In genomic region chr16:14974656-14975417, GRCh38 we compare ENCODE assay signal across 8 cellular contexts. TPM values are rescaled to one million over a fixed set of nuclear protein-coding genes. Genes with fewer than 3 reads are reported as not detected.
DNase-seq lines count a peak whose midpoint lies in the region; ATAC-seq and TF ChIP-seq lines count a peak whose summit lies in the region.
"Not testable (repeated sequence)": the region's sequence is repeated elsewhere in the genome, so short reads cannot be mapped to it uniquely, and the experiment has no call there.

PDXDC1 (plus strand) TSS chr16:14975026; CDS start chr16:14975200, 174 bp downstream.

- intact Hi-C loops in naive thymus-derived CD4-positive, alpha-beta T cell (cut with micrococcal nuclease): loop anchor here (1.0 kb wide), 2 partner anchors 39 to 81 kb away; partner anchors contain the start of gene NTAN1 (in 2 of the 2)

- H2AFZ ChIP-seq in fibroblast of lung (ENCODE audit: low read length): peak within 1 kb of the TSS; percentile 88

- H3K27me3 Mint-ChIP-seq in naive thymus-derived CD4-positive, alpha-beta T cell; stimulated activated memory B cell treated with anti-CD40 and anti-IgM and Interleukin-4, amounts not matched to agents 10 μg/mL and 1 μg/mL and 100 μg/mL, for 72 hours: not testable (repeated sequence)

- not testable (repeated sequence) for H3K27me3 ChIP-seq in fibroblast of lung (ENCODE audit: control insufficient read depth, insufficient read depth, low read length); naive thymus-derived CD4-positive, alpha-beta T cell (ENCODE audit: control insufficient read depth in 2 of 2, insufficient read depth in 2 of 2, low read length in 2 of 2)

- H3K36me3 Mint-ChIP-seq in naive thymus-derived CD4-positive, alpha-beta T cell; stimulated activated memory B cell treated with anti-CD40 and anti-IgM and Interleukin-4, amounts not matched to agents 10 μg/mL and 1 μg/mL and 100 μg/mL, for 72 hours: not testable (repeated sequence)

- peak; percentile 98 for ATAC-seq in naive thymus-derived CD4-positive, alpha-beta T cell
- ATAC-seq in stimulated activated memory B cell treated with anti-CD40 and anti-IgM and Interleukin-4, amounts not matched to agents 10 μg/mL and 1 μg/mL and 100 μg/mL, for 72 hours: peak; percentile 98

- DNase-seq in Daoy (ENCODE audit: low read depth): peak; percentile 98
- peak; percentile 84 for DNase-seq in GOT3 (lab: John Stamatoyannopoulos, UW)
- DNase-seq in LNCaP clone FGC (ENCODE audit: low read depth): peak; percentile 82
- DNase-seq in RPMI8226: peak; percentile 99
- DNase-seq in activated T-helper 1 cell treated with anti-CD3 and anti-CD28 coated beads, Interleukin-2, amount 50 U/mL, for 16 hours (ENCODE audit: low read depth in 1 of 2, low spot score in 1 of 2): peak; percentile 98 to 99
- DNase-seq in fibroblast of lung (ENCODE audit: low read depth in 2 of 2): peak; percentile 71 to 86
- DNase-seq in naive thymus-derived CD4-positive, alpha-beta T cell: peak; percentile 93 to 100 (median 99)

- TF ChIP-seq CTCF in LNCaP clone FGC (IDR thresholded peaks at IDR 0.05; ENCODE audit: control insufficient read depth, extremely low read depth, insufficient read depth); fibroblast of lung (conservative IDR thresholded peaks at IDR 0.05 in 1 of 2, IDR thresholded peaks at IDR 0.05 in 1 of 2; ENCODE audit: low read depth in 1 of 2, low read length in 2 of 2): not testable (repeated sequence)

- H3K4me3 Mint-ChIP-seq in naive thymus-derived CD4-positive, alpha-beta T cell: peak within 1 kb of the TSS; percentile 82 to 95 (median 92)
- H3K4me3 Mint-ChIP-seq in stimulated activated memory B cell treated with anti-CD40 and anti-IgM and Interleukin-4, amounts not matched to agents 10 μg/mL and 1 μg/mL and 100 μg/mL, for 72 hours: peak within 1 kb of the TSS; percentile 90

- peak within 1 kb of the TSS; percentile 89 for H3K27ac ChIP-seq in fibroblast of lung (ENCODE audit: insufficient read depth, low read length)
- H3K27ac ChIP-seq in naive thymus-derived CD4-positive, alpha-beta T cell (ENCODE audit: low read depth, low read length): peak within 1 kb of the TSS; percentile 89

- peak within 1 kb of the TSS; percentile 73 to 98 (median 92) for H3K27ac Mint-ChIP-seq in naive thymus-derived CD4-positive, alpha-beta T cell
- peak within 1 kb of the TSS; percentile 86 for H3K27ac Mint-ChIP-seq in stimulated activated memory B cell treated with anti-CD40 and anti-IgM and Interleukin-4, amounts not matched to agents 10 μg/mL and 1 μg/mL and 100 μg/mL, for 72 hours

- not testable (repeated sequence) for H3K4me1 ChIP-seq in fibroblast of lung (ENCODE audit: control insufficient read depth, extremely low read depth, insufficient read depth, low read length); naive thymus-derived CD4-positive, alpha-beta T cell (ENCODE audit: control insufficient read depth in 2 of 2, insufficient read depth in 2 of 2, low read length in 2 of 2)

- not testable (repeated sequence) for H3K9me3 Mint-ChIP-seq in naive thymus-derived CD4-positive, alpha-beta T cell; stimulated activated memory B cell treated with anti-CD40 and anti-IgM and Interleukin-4, amounts not matched to agents 10 μg/mL and 1 μg/mL and 100 μg/mL, for 72 hours

- CTCF ChIA-PET in naive thymus-derived CD4-positive, alpha-beta T cell (lab: Charles Lee): not testable (repeated sequence)

- not testable (repeated sequence) for H4K20me1 ChIP-seq in fibroblast of lung (ENCODE audit: control insufficient read depth, extremely low read depth, insufficient read depth, low read length)

- H3K36me3 ChIP-seq in fibroblast of lung (ENCODE audit: control insufficient read depth, insufficient read depth, low read length); naive thymus-derived CD4-positive, alpha-beta T cell (ENCODE audit: control insufficient read depth in 2 of 3, insufficient read depth in 3 of 3, low read length in 3 of 3): not testable (repeated sequence)

- H3K4me3 ChIP-seq in LNCaP clone FGC (ENCODE audit: low read depth, low read length): peak within 1 kb of the TSS; percentile 76
- peak within 1 kb of the TSS; percentile 74 to 95 (median 94) for H3K4me3 ChIP-seq in fibroblast of lung (replicated peaks in 1 of 4; ENCODE audit: control extremely low read depth in 1 of 4, insufficient read depth in 1 of 4, low read depth in 3 of 4, low read length in 4 of 4)
- peak within 1 kb of the TSS; percentile 91 for H3K4me3 ChIP-seq in naive thymus-derived CD4-positive, alpha-beta T cell (ENCODE audit: low read length)

- H3K4me2 ChIP-seq in fibroblast of lung (ENCODE audit: extremely low read depth, insufficient read depth, low read length): peak within 1 kb of the TSS; percentile 98

- H3K9ac ChIP-seq in fibroblast of lung (ENCODE audit: insufficient read depth, low read length): peak within 1 kb of the TSS; percentile 99

- POLR2A ChIA-PET in naive thymus-derived CD4-positive, alpha-beta T cell (lab: Charles Lee): interaction anchor here (0.7 to 0.9 kb wide), 3 partner anchors 38 to 82 kb away, joined by 3 read pairs; partner anchors contain the start of gene NTAN1

- H3K4me1 Mint-ChIP-seq in naive thymus-derived CD4-positive, alpha-beta T cell: peaks cover 4 to 38% (median 18%) of the 10 kb centered on the region in 7 donors
- peaks cover 36% of the 10 kb centered on the region for H3K4me1 Mint-ChIP-seq in stimulated activated memory B cell treated with anti-CD40 and anti-IgM and Interleukin-4, amounts not matched to agents 10 μg/mL and 1 μg/mL and 100 μg/mL, for 72 hours

- H3K9me3 ChIP-seq in fibroblast of lung (ENCODE audit: control insufficient read depth, insufficient read depth, low read depth, low read length); naive thymus-derived CD4-positive, alpha-beta T cell (ENCODE audit: control insufficient read depth in 2 of 3, low read length in 3 of 3): not testable (repeated sequence)

- peaks cover 31% of the 10 kb centered on the region for H3K79me2 ChIP-seq in fibroblast of lung (ENCODE audit: control insufficient read depth, insufficient read depth, low read length)

RNA-seq across cellular contexts. Expression of gene PDXDC1, which starts in this region (rescaled TPM):
- 57.9 and 69.4 TPM in 2 replicates for total RNA-seq in Daoy (2014; rRNA removed; shearing (Covaris generic))
- total RNA-seq in fibroblast of lung: 64.7 and 68.4 TPM in 2 replicates
- 54.9 and 92.9 TPM in 2 replicates for polyA plus RNA-seq in fibroblast of lung
- 44.6 and 70.0 TPM in 2 replicates for polyA plus RNA-seq in fibroblast of lung (2012)
- 66.5 and 81.9 TPM in 2 replicates for polyA minus RNA-seq in fibroblast of lung (ENCODE audit: low replicate concordance)
- total RNA-seq in naive thymus-derived CD4-positive, alpha-beta T cell: 10 to 100 TPM; 50.6 to 79.4 (median 54.9) TPM
- 10 to 100 TPM; 28.6 to 44.5 TPM for polyA plus RNA-seq in naive thymus-derived CD4-positive, alpha-beta T cell

Comparison
In these comparisons a context has a peak if more than half of its experiments do, and no peak if none do; other contexts are left out.
1. Peak in every context shown above with its lines: DNase-seq, ATAC-seq, H3K4me3 ChIP-seq and H3K27ac ChIP-seq.